ENCODE assay signal across 1 cellular context in the genomic region with DNA sequence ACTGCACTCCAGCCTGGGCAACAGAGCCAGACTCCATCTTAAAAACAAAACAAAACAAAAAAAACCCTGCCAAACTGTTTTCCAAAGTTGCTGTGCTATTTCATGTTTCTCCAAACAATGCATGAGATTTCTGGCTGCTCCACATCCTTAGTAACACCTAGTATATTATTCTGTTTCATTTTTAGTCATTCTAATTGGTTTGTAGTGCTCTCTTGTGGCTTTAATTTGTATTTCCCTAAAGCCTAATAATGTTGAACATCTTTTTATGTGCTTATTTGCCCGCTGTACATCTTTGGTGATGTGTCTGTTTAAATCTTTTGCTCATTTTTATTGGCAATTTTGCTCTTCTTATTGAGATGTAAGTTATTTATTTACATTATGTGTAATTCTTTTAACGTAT.
TF ChIP-seq lines count a peak whose summit lies in the region.

No MANE protein-coding gene starts in this region.

TF ChIP-seq in liver, 16 proteins besides CTCF, POLR2A, EP300 and RAD21 (continued from another document):
- TF ChIP-seq, protein P1, sequence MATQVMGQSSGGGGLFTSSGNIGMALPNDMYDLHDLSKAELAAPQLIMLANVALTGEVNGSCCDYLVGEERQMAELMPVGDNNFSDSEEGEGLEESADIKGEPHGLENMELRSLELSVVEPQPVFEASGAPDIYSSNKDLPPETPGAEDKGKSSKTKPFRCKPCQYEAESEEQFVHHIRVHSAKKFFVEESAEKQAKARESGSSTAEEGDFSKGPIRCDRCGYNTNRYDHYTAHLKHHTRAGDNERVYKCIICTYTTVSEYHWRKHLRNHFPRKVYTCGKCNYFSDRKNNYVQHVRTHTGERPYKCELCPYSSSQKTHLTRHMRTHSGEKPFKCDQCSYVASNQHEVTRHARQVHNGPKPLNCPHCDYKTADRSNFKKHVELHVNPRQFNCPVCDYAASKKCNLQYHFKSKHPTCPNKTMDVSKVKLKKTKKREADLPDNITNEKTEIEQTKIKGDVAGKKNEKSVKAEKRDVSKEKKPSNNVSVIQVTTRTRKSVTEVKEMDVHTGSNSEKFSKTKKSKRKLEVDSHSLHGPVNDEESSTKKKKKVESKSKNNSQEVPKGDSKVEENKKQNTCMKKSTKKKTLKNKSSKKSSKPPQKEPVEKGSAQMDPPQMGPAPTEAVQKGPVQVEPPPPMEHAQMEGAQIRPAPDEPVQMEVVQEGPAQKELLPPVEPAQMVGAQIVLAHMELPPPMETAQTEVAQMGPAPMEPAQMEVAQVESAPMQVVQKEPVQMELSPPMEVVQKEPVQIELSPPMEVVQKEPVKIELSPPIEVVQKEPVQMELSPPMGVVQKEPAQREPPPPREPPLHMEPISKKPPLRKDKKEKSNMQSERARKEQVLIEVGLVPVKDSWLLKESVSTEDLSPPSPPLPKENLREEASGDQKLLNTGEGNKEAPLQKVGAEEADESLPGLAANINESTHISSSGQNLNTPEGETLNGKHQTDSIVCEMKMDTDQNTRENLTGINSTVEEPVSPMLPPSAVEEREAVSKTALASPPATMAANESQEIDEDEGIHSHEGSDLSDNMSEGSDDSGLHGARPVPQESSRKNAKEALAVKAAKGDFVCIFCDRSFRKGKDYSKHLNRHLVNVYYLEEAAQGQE (IDR thresholded peaks at IDR 0.05), result no peak
